ENCODE assay signal across 9 cellular contexts in genomic region chr9:133628766-133629165, GRCh38. TPM values are rescaled to one million over a fixed set of nuclear protein-coding genes. Genes with fewer than 3 reads are reported as not detected.
"Had no signal": no experiment of that assay in that cellular context is flagged by ENCODE, and none has a peak within 500 bp of the region (broad histone marks: within the 10 kb centered on the region; RNA-seq: fewer than 3 reads in every experiment).

No MANE protein-coding gene starts in this region.

- DNase-seq: GM23248, GOT3, H7, HCEC 1CT, IMR-90, KG1 had no signal

- H2AFZ ChIP-seq: GM23248 had no signal

- H3K9ac ChIP-seq: GM23248 had no signal

- H3K27ac ChIP-seq: GM23248 had no signal

- ATAC-seq: K562 had no signal

RNA-seq across cellular contexts. Expression of gene DBH, which starts 7.4 kb away (rescaled TPM):
- total RNA-seq: GM23248, H4, HT-29, IMR-90, K562 had no signal

RNA-seq across cellular contexts. Expression of gene FAM163B, which starts 19.6 kb away (rescaled TPM):
- total RNA-seq: GM23248, H4, HT-29, IMR-90, K562 had no signal
